Comparison of ENCODE assay signal across 16 cellular contexts in genomic region chr3:85193565-85193964, GRCh38.
DNase-seq lines count a peak whose midpoint lies in the region; ATAC-seq, FAIRE-seq and TF ChIP-seq lines count a peak whose summit lies in the region.
"Had no signal": no experiment of that assay in that cellular context is flagged by ENCODE, and none has a peak within 500 bp of the region (broad histone marks: within the 10 kb centered on the region; RNA-seq: fewer than 3 reads in every experiment).

No MANE protein-coding gene starts in this region.

- peak; percentile 64 for TF ChIP-seq CTCF in LNCaP clone FGC (IDR thresholded peaks at IDR 0.05; ENCODE audit: control insufficient read depth, extremely low read depth, insufficient read depth)
- peak; percentile 45 for TF ChIP-seq CTCF in bronchial epithelial cell (IDR thresholded peaks at IDR 0.05; ENCODE audit: insufficient read depth, low read length, severe bottlenecking)

- H3K36me3 ChIP-seq in bronchial epithelial cell (ENCODE audit: control insufficient read depth, insufficient read depth, low read length) (no peaks in the 10 kb centered on the region), Karpas-422 (ENCODE audit: insufficient read depth, low read length) (no peaks in the 10 kb centered on the region)
- H3K36me3 ChIP-seq: BLaER1 treated with 17β-estradiol and CSF1 and Interleukin-3, amounts not matched to agents 10 nM and 100 nM; Peyer's patch had no signal

- no peak overlapping the region for H3K9ac ChIP-seq in Karpas-422 (ENCODE audit: low read length)
- H3K9ac ChIP-seq: BLaER1 treated with 17β-estradiol and CSF1 and Interleukin-3, amounts not matched to agents 10 nM and 100 nM had no signal

- DNase-seq in DMS53 (lab: John Stamatoyannopoulos, UW) (peak; percentile 0), DMS53 treated with DMSO at 0.1 percent for 48 hours (lab: John Stamatoyannopoulos, UW; ENCODE audit: unreplicated experiment) (no peak), LNCaP clone FGC (ENCODE audit: low read depth) (peak; percentile 3), bronchial epithelial cell (ENCODE audit: low read depth) (peak; percentile 43), left colon (no peak), NCI-H1105 (lab: John Stamatoyannopoulos, UW) (no peak), cerebellar nuclear complex (lab: John Stamatoyannopoulos, UW) (no peak), Karpas-422 (no peak)
- DNase-seq: 8988T, EL, NCI-H187 treated with DMSO at 0.1 percent for 48 hours, Peyer's patch, Right ventricle myocardium superior had no signal

- H3K9me2 ChIP-seq in Karpas-422 (replicated peaks; ENCODE audit: insufficient read depth, low read length) = no peaks in the 10 kb centered on the region

- H3K27me3 ChIP-seq in bronchial epithelial cell (ENCODE audit: control insufficient read depth, insufficient read depth, low read length) (no peaks in the 10 kb centered on the region), Karpas-422 (ENCODE audit: low read length) (no peaks in the 10 kb centered on the region)
- H3K27me3 ChIP-seq: BLaER1 treated with 17β-estradiol and CSF1 and Interleukin-3, amounts not matched to agents 10 nM and 100 nM; Peyer's patch had no signal

- H3K9me3 ChIP-seq in Karpas-422 (ENCODE audit: low read length) = no peaks in the 10 kb centered on the region
- H3K9me3 ChIP-seq: BLaER1 treated with 17β-estradiol and CSF1 and Interleukin-3, amounts not matched to agents 10 nM and 100 nM; Peyer's patch had no signal

- intact Hi-C loops in left colon (cut with DNase I, micrococcal nuclease) = no loop called here

- H3K4me1 ChIP-seq in Karpas-422 (ENCODE audit: low read length) = no peaks in the 10 kb centered on the region
- H3K4me1 ChIP-seq: BLaER1 treated with 17β-estradiol and CSF1 and Interleukin-3, amounts not matched to agents 10 nM and 100 nM; Peyer's patch had no signal

- no peak overlapping the region for H2AFZ ChIP-seq in Karpas-422 (ENCODE audit: low read length)

- peak; percentile 60 for ATAC-seq in left colon

- H3K79me2 ChIP-seq in Karpas-422 (ENCODE audit: low read length) = no peaks in the 10 kb centered on the region

- FAIRE-seq in bronchial epithelial cell (lab: Jason Lieb, UNC) = no peak
- FAIRE-seq: GM19239, H1 had no signal

- no peak overlapping the region for H3K4me2 ChIP-seq in Karpas-422 (ENCODE audit: low read depth, low read length, poor library complexity, severe bottlenecking)
- H3K4me2 ChIP-seq: BLaER1 treated with 17β-estradiol and CSF1 and Interleukin-3, amounts not matched to agents 10 nM and 100 nM had no signal

- no peak overlapping the region for H3K27ac ChIP-seq in Karpas-422 (ENCODE audit: low read length)
- H3K27ac ChIP-seq: BLaER1 treated with 17β-estradiol and CSF1 and Interleukin-3, amounts not matched to agents 10 nM and 100 nM; Peyer's patch had no signal

- H3K4me3 ChIP-seq in LNCaP clone FGC (ENCODE audit: low read depth, low read length) (no peak overlapping the region), bronchial epithelial cell (ENCODE audit: low read depth, low read length) (no peak overlapping the region), Karpas-422 (ENCODE audit: low read length) (no peak overlapping the region)
- H3K4me3 ChIP-seq: BLaER1 treated with 17β-estradiol and CSF1 and Interleukin-3, amounts not matched to agents 10 nM and 100 nM; Peyer's patch had no signal

- no peaks in the 10 kb centered on the region for H4K20me1 ChIP-seq in Karpas-422 (ENCODE audit: insufficient read depth, low read depth, low read length)
- H4K20me1 ChIP-seq: BLaER1 treated with 17β-estradiol and CSF1 and Interleukin-3, amounts not matched to agents 10 nM and 100 nM had no signal

Comparison
In these comparisons a context has a peak if more than half of its experiments do, and no peak if none do; other contexts are left out.
1. DNase-seq: peak in DMS53 (single experiment), LNCaP clone FGC (single experiment) and bronchial epithelial cell (single experiment); none in DMS53 treated with DMSO at 0.1 percent for 48 hours (single experiment), left colon (0 of 2), NCI-H1105 (single experiment), cerebellar nuclear complex (0 of 2) and Karpas-422 (single experiment).